ENCODE assay signal across 27 cellular contexts in the genomic region with DNA sequence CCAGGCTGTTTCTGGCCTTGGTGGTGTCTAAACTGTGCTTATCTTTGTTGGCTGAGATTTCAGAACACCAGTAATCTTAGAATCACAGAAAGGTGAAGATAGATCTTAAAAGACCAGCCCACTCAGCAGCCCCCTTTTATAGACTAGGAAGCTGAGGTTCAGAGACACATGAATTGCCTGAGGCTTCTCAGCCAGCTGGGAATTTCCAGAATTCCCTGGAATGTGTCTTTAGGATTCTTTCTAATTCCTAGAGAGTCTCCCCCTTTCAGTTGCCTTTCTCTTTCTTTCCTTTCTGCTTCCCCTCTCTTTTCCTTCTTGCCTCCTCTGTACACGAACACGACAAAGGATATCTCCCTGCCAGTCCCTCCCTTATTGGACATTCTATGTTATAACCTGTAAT. TPM values are rescaled to one million over a fixed set of nuclear protein-coding genes. Genes with fewer than 3 reads are reported as not detected.
"Had no signal": no experiment of that assay in that cellular context is flagged by ENCODE, and none has a peak within 500 bp of the region (broad histone marks: within the 10 kb centered on the region; RNA-seq: fewer than 3 reads in every experiment).

No MANE protein-coding gene starts in this region.

- H3K36me3 Mint-ChIP-seq: naive thymus-derived CD4-positive, alpha-beta T cell; stimulated activated naive B cell treated with anti-CD40 and anti-IgM and Interleukin-4, amounts not matched to agents 10 μg/mL and 1 μg/mL and 100 μg/mL, for 72 hours had no signal

- H3K27me3 ChIP-seq: gastrocnemius medialis, neutrophil, testis, tibial nerve had no signal

- H3K4me3 ChIP-seq: esophagus muscularis mucosa, gastrocnemius medialis, heart right ventricle, left ventricle myocardium inferior, testis, tibial nerve had no signal

- DNase-seq: effector memory CD4-positive, alpha-beta T cell; gastrocnemius medialis; heart right ventricle; islet precursor cell; left ventricle myocardium inferior; naive thymus-derived CD4-positive, alpha-beta T cell; posterior cingulate gyrus; stimulated activated CD4-positive, alpha-beta T cell treated with anti-CD3 and anti-CD28 coated beads, Interleukin-2, amount 100 ng/mL, for 24 hours; stimulated activated CD4-positive, alpha-beta T cell treated with anti-CD3 and anti-CD28 coated beads, Interleukin-4, amount 100 ng/mL, for 4 hours; stimulated activated naive B cell treated with anti-CD40 and anti-IgM and Interleukin-4, amounts not matched to agents 10 μg/mL and 1 μg/mL and 100 μg/mL, for 72 hours; stimulated activated naive CD8-positive, alpha-beta T cell treated with anti-CD3 and anti-CD28 coated beads, Interleukin-15, amount 100 ng/mL, for 72 hours; testis had no signal

- H3K4me3 Mint-ChIP-seq: naive thymus-derived CD4-positive, alpha-beta T cell; stimulated activated naive B cell treated with anti-CD40 and anti-IgM and Interleukin-4, amounts not matched to agents 10 μg/mL and 1 μg/mL and 100 μg/mL, for 72 hours; stimulated activated naive CD8-positive, alpha-beta T cell treated with anti-CD3 and anti-CD28 coated beads, Interleukin-15, amount 100 ng/mL, for 72 hours had no signal

- ATAC-seq: gastrocnemius medialis; heart right ventricle; naive thymus-derived CD4-positive, alpha-beta T cell; sciatic nerve; stimulated activated naive B cell treated with anti-CD40 and anti-IgM and Interleukin-4, amounts not matched to agents 10 μg/mL and 1 μg/mL and 100 μg/mL, for 72 hours; stimulated activated naive CD8-positive, alpha-beta T cell treated with anti-CD3 and anti-CD28 coated beads, Interleukin-15, amount 100 ng/mL, for 72 hours had no signal

- H3K9me3 ChIP-seq: esophagus muscularis mucosa, gastrocnemius medialis, heart right ventricle, left ventricle myocardium inferior, neutrophil, testis, tibial nerve had no signal

- H3K4me1 ChIP-seq: gastrocnemius medialis, heart right ventricle, left ventricle myocardium inferior, testis, tibial nerve had no signal

- H3K27ac ChIP-seq: epithelial cell of prostate, esophagus muscularis mucosa, gastrocnemius medialis, heart right ventricle, left ventricle myocardium inferior, neutrophil, testis, tibial nerve had no signal

- H3K9me3 Mint-ChIP-seq: stimulated activated naive B cell treated with anti-CD40 and anti-IgM and Interleukin-4, amounts not matched to agents 10 μg/mL and 1 μg/mL and 100 μg/mL, for 72 hours; stimulated activated naive CD8-positive, alpha-beta T cell treated with anti-CD3 and anti-CD28 coated beads, Interleukin-15, amount 100 ng/mL, for 72 hours had no signal

- H3K4me1 Mint-ChIP-seq: naive thymus-derived CD4-positive, alpha-beta T cell; stimulated activated naive B cell treated with anti-CD40 and anti-IgM and Interleukin-4, amounts not matched to agents 10 μg/mL and 1 μg/mL and 100 μg/mL, for 72 hours; stimulated activated naive CD8-positive, alpha-beta T cell treated with anti-CD3 and anti-CD28 coated beads, Interleukin-15, amount 100 ng/mL, for 72 hours had no signal

- H3K36me3 ChIP-seq: esophagus muscularis mucosa, gastrocnemius medialis, heart right ventricle, left ventricle myocardium inferior, neutrophil, tibial nerve had no signal

- H3K27ac Mint-ChIP-seq: stimulated activated naive B cell treated with anti-CD40 and anti-IgM and Interleukin-4, amounts not matched to agents 10 μg/mL and 1 μg/mL and 100 μg/mL, for 72 hours; stimulated activated naive CD8-positive, alpha-beta T cell treated with anti-CD3 and anti-CD28 coated beads, Interleukin-15, amount 100 ng/mL, for 72 hours had no signal

RNA-seq across cellular contexts. Expression of gene ANKUB1, which starts 19.5 kb away (rescaled TPM):
- total RNA-seq: fibroblast of villous mesenchyme; gastrocnemius medialis; heart right ventricle; left ventricle myocardium inferior; lung microvascular endothelial cell; mesenteric fat pad; mononuclear cell; naive thymus-derived CD4-positive, alpha-beta T cell; osteocyte; pulmonary artery endothelial cell; skeletal muscle tissue; subcutaneous adipose tissue; ureter had no signal
- polyA plus RNA-seq: heart right ventricle; naive thymus-derived CD4-positive, alpha-beta T cell; neural cell had no signal
